In the genomic region with DNA sequence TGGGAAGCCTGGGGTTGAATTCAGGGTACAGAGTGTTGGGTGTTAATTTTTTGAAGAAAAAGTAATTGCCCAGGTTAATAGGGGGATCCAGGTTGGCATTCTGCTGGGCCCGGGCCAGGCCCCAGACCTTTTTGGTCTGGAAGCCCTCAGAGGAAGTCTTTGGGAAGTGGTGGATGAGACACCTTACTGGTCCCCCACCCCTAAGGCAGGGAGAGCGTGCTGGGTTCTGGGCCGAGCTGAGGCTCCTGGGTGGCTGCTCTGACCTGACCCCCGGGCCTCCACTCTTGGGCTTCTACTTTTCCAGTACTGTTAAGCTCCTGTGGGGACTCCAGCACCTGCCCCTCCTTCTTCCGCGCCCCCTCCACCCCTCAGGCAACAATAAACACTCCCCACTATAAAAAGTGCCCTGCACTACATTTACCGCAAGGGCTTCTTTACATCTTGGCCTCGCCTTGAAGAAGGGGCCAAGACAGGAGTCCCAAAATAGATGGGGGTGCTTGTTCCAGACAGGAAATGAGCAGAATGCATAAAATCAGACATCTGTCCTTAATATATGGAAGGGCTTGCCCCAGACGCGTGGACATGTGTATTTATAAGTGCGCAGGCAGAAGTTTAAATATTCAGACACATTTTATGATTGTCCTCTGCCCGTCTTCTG, we compare ENCODE assay signal across 23 cellular contexts. TPM values are rescaled to one million over a fixed set of nuclear protein-coding genes. Genes with fewer than 3 reads are reported as not detected.
DNase-seq lines count a peak whose midpoint lies in the region; ATAC-seq and TF ChIP-seq lines count a peak whose summit lies in the region.
"Had no signal": no experiment of that assay in that cellular context is flagged by ENCODE, and none has a peak within 500 bp of the region (broad histone marks: within the 10 kb centered on the region; RNA-seq: fewer than 3 reads in every experiment).

No MANE protein-coding gene starts in this region.

- peak overlapping the region in 1 of 5 experiments; percentile 41 for H3K27ac Mint-ChIP-seq in brain
- H3K27ac Mint-ChIP-seq: activated CD4-positive, alpha-beta T cell treated with anti-CD3 and anti-CD28 coated beads, Interleukin-2, amount 10 ng/mL, durations not matched to agents 24 days and 14 days; activated CD8-positive, alpha-beta memory T cell treated with anti-CD3 and anti-CD28 coated beads, Interleukin-2, amount 10 ng/mL, durations not matched to agents 7 days and 5 days; activated T-helper 2 cell treated with anti-CD3 and anti-CD28 coated beads, Interferon-gamma antibody, Interleukin-2, Interleukin-4, amounts not matched to agents 10 μg/mL and 5 μg/mL and 100 μg/mL, durations not matched to agents 14 hours and 24 hours and 36 hours had no signal

- H3K4me2 ChIP-seq in SK-N-SH (peak overlapping the region; percentile 81), mesenchymal stem cell (ENCODE audit: low read length, poor library complexity, severe bottlenecking) (peak overlapping the region; percentile 83)

- H3K27me3 ChIP-seq in SK-N-SH (ENCODE audit: insufficient read depth) (no peaks in the 10 kb centered on the region), mesenchymal stem cell (ENCODE audit: control insufficient read depth in 1 of 2, insufficient read depth in 1 of 2, low read length in 2 of 2) (peaks cover 0 to 78% of the 10 kb centered on the region in 2 experiments), transverse colon (peaks cover 75% of the 10 kb centered on the region), foreskin keratinocyte (peaks cover 54% of the 10 kb centered on the region)

- H3K4me3 ChIP-seq in SK-N-SH (ENCODE audit: low read depth in 2 of 2, low read length in 1 of 2) (peak overlapping the region; percentile 54 to 71; a peak in 3 of 4 replicates), mesenchymal stem cell (ENCODE audit: insufficient read depth in 1 of 2, low read depth in 1 of 2, low read length in 2 of 2) (peak overlapping the region in 1 of 2 experiments; percentile 74), transverse colon (peak overlapping the region in 3 of 4 donors; percentile 17 to 49 (median 32))

- H3K27ac ChIP-seq in SK-N-SH (ENCODE audit: low read depth in 2 of 2, low read length in 1 of 2), result peak overlapping the region in 1 of 2 experiments; percentile 89; a peak in 2 of 4 replicates
- H3K27ac ChIP-seq in mesenchymal stem cell (ENCODE audit: low read length, poor library complexity, severe bottlenecking), result no peak overlapping the region
- peak overlapping the region in 1 of 4 donors; percentile 55 for H3K27ac ChIP-seq in transverse colon
- no peak overlapping the region for H3K27ac ChIP-seq in foreskin keratinocyte
- H3K27ac ChIP-seq: C4-2B, esophagus muscularis mucosa, HL-60 had no signal

- POLR2A ChIA-PET in SK-N-SH (lab: Yijun Ruan, JAX), result interaction anchor here (2.3 kb wide), 1 partner anchor 20 kb away, joined by 9 read pairs; no protein-coding TSS in a partner anchor

- H2BK5ac ChIP-seq in mesenchymal stem cell (ENCODE audit: low read depth, low read length, poor library complexity, severe bottlenecking), result no peak overlapping the region

- H4K91ac ChIP-seq in mesenchymal stem cell (ENCODE audit: low read length), result no peak overlapping the region

- H2BK12ac ChIP-seq in mesenchymal stem cell (ENCODE audit: low read length in 2 of 2), result no peak overlapping the region

- DNase-seq in SK-N-SH, result peak; percentile 66
- DNase-seq in mesenchymal stem cell, result no peak
- DNase-seq in transverse colon, result no peak
- no peak for DNase-seq in foreskin keratinocyte
- DNase-seq in DMS53 treated with DMSO at 0.1 percent for 48 hours (lab: John Stamatoyannopoulos, UW; ENCODE audit: unreplicated experiment), result no peak
- no peak for DNase-seq in stimulated activated CD4-positive, alpha-beta T cell treated with anti-CD3 and anti-CD28 coated beads, Interleukin-4, amount 100 ng/mL, for 24 hours
- DNase-seq: activated CD4-positive, alpha-beta T cell treated with anti-CD3 and anti-CD28 coated beads, Interleukin-2, amount 10 ng/mL, durations not matched to agents 24 days and 14 days; activated CD8-positive, alpha-beta memory T cell treated with anti-CD3 and anti-CD28 coated beads, Interleukin-2, amount 10 ng/mL, durations not matched to agents 7 days and 5 days; caudate nucleus; NCI-H1417 treated with DMSO at 0.1 percent for 48 hours; NCI-H2171; occipital lobe; stimulated activated CD4-positive, alpha-beta T cell treated with anti-CD3 and anti-CD28 coated beads, Interleukin-12 subunit alpha, Interleukin-12 subunit beta, amount 100 ng/mL, for 4 hours had no signal

- intact Hi-C loops in transverse colon (cut with DNase I; ENCODE audit: low total_unique reads), result no loop called here

- peaks cover 0 to 14% (median 0%) of the 10 kb centered on the region in 5 experiments for H3K9me3 Mint-ChIP-seq in brain

- H3K4me1 Mint-ChIP-seq in brain, result peaks cover 25% of the 10 kb centered on the region

- H3K18ac ChIP-seq in mesenchymal stem cell (ENCODE audit: low read depth in 1 of 2, low read length in 2 of 2), result no peak overlapping the region

- no peak overlapping the region for H3K9ac ChIP-seq in SK-N-SH
- H3K9ac ChIP-seq in mesenchymal stem cell (ENCODE audit: low read length), result peak overlapping the region; percentile 75

- no peak for TF ChIP-seq CTCF in SK-N-SH (IDR thresholded peaks at IDR 0.05)
- no peak for TF ChIP-seq CTCF in brain (conservative IDR thresholded peaks at IDR 0.05)
- no peak for TF ChIP-seq CTCF in transverse colon (IDR thresholded peaks at IDR 0.05)
- TF ChIP-seq CTCF in foreskin keratinocyte (conservative IDR thresholded peaks at IDR 0.05), result no peak

- peak overlapping the region in 4 of 5 experiments; percentile 57 to 69 (median 58) for H3K4me3 Mint-ChIP-seq in brain
- H3K4me3 Mint-ChIP-seq: activated CD4-positive, alpha-beta T cell treated with anti-CD3 and anti-CD28 coated beads, Interleukin-2, amount 10 ng/mL, durations not matched to agents 24 days and 14 days; activated CD8-positive, alpha-beta memory T cell treated with anti-CD3 and anti-CD28 coated beads, Interleukin-2, amount 10 ng/mL, durations not matched to agents 7 days and 5 days had no signal

- no peak overlapping the region for H4K8ac ChIP-seq in mesenchymal stem cell (ENCODE audit: low read length)

- H3F3A ChIP-seq in SK-N-SH (replicated peaks; ENCODE audit: insufficient read depth), result no peaks in the 10 kb centered on the region

- TF ChIP-seq RAD21 in SK-N-SH (IDR thresholded peaks at IDR 0.05; ENCODE audit: low read length), result no peak

- no peak overlapping the region for H2BK15ac ChIP-seq in mesenchymal stem cell (ENCODE audit: low read depth, poor library complexity, severe bottlenecking)

- CTCF ChIA-PET in SK-N-SH (lab: Yijun Ruan, JAX), result interaction anchor here (1.4 to 6.2 kb wide), 3 partner anchors 13 to 298 kb away, joined by 5 to 53 read pairs (median 14); no protein-coding TSS in a partner anchor

- H4K20me1 ChIP-seq in SK-N-SH (ENCODE audit: insufficient read depth), result no peaks in the 10 kb centered on the region

- no peak overlapping the region for H3K23ac ChIP-seq in mesenchymal stem cell (ENCODE audit: low read length in 2 of 2)

- H3K4ac ChIP-seq in mesenchymal stem cell (ENCODE audit: low read depth in 1 of 2, low read length in 2 of 2), result no peak overlapping the region

- no peak for ATAC-seq in SK-N-SH treated with all-trans-retinoic acid at 6 μM for 48 hours
- ATAC-seq in foreskin keratinocyte, result no peak
- ATAC-seq: activated CD8-positive, alpha-beta memory T cell treated with anti-CD3 and anti-CD28 coated beads, Interleukin-2, amount 10 ng/mL, durations not matched to agents 7 days and 5 days had no signal

- 85% methylated on average over 10 of the region's 12 CpGs for WGBS in SK-N-SH (ENCODE audit: low lambda C conversion rate)
- WGBS in mesenchymal stem cell, result 17% methylated on average over 9 of the region's 12 CpGs
- 35 to 44% methylated on average over 3 to 12 of the region's 12 CpGs for WGBS in transverse colon (ENCODE audit: low coverage in 1 of 2), 2 donors

- H3K27me3 Mint-ChIP-seq in brain, result peaks cover 100% of the 10 kb centered on the region

- no peak overlapping the region for H2AK5ac ChIP-seq in mesenchymal stem cell (ENCODE audit: low read length, severe bottlenecking)

- H3K79me1 ChIP-seq in mesenchymal stem cell (replicated peaks; ENCODE audit: low read length, poor library complexity, severe bottlenecking), result peaks cover 5% of the 10 kb centered on the region

- no peak for TF ChIP-seq EP300 in SK-N-SH (IDR thresholded peaks at IDR 0.05; ENCODE audit: borderline replicate concordance in 1 of 2, low read depth in 1 of 2, low read length in 1 of 2)
- TF ChIP-seq EP300 in transverse colon (IDR thresholded peaks at IDR 0.05; ENCODE audit: low read depth), result no peak

- H3K36me3 ChIP-seq in SK-N-SH (replicated peaks in 1 of 2; ENCODE audit: control insufficient read depth in 1 of 2, insufficient read depth in 2 of 2, low read length in 1 of 2), result peaks cover 0 to 27% of the 10 kb centered on the region in 2 experiments
- H3K36me3 ChIP-seq in mesenchymal stem cell (ENCODE audit: control insufficient read depth in 1 of 2, insufficient read depth in 2 of 2, low read depth in 1 of 2, low read length in 2 of 2), result peaks cover 3 to 13% of the 10 kb centered on the region in 2 experiments
- H3K36me3 ChIP-seq in transverse colon, result peaks cover 0 to 8% (median 0%) of the 10 kb centered on the region in 4 donors
- H3K36me3 ChIP-seq: esophagus muscularis mucosa had no signal

- H2AFZ ChIP-seq in SK-N-SH (ENCODE audit: low read depth) (no peak overlapping the region), mesenchymal stem cell (ENCODE audit: low read depth, low read length) (no peak overlapping the region)

- no peak overlapping the region for H3K14ac ChIP-seq in mesenchymal stem cell (ENCODE audit: low read length in 2 of 2)

- H3K79me2 ChIP-seq in SK-N-SH (ENCODE audit: insufficient read depth), result no peaks in the 10 kb centered on the region

- H3K9me3 ChIP-seq in SK-N-SH (no peaks in the 10 kb centered on the region), mesenchymal stem cell (ENCODE audit: control insufficient read depth, low read length) (no peaks in the 10 kb centered on the region), transverse colon (no peaks in the 10 kb centered on the region)
- H3K9me3 ChIP-seq: esophagus muscularis mucosa had no signal

- H2BK120ac ChIP-seq in mesenchymal stem cell (ENCODE audit: low read depth, low read length), result no peak overlapping the region

- H3K4me1 ChIP-seq in SK-N-SH (ENCODE audit: control insufficient read depth in 1 of 2, insufficient read depth in 2 of 2, low read depth in 1 of 2, low read length in 1 of 2) (peaks cover 0 to 8% of the 10 kb centered on the region in 2 experiments; a peak in 2 of 4 replicates), mesenchymal stem cell (ENCODE audit: control insufficient read depth, insufficient read depth, low read depth, low read length) (peaks cover 27% of the 10 kb centered on the region), transverse colon (peaks cover 4 to 38% (median 21%) of the 10 kb centered on the region in 4 donors), foreskin keratinocyte (peaks cover 3% of the 10 kb centered on the region)

- peaks cover 18% of the 10 kb centered on the region for H3K36me3 Mint-ChIP-seq in brain

- TF ChIP-seq POLR2A in transverse colon (IDR thresholded peaks at IDR 0.05), result no peak

- H3K9me2 ChIP-seq in SK-N-SH, result no peaks in the 10 kb centered on the region

- in situ Hi-C loops in transverse colon (cut with MboI; ENCODE audit: low pct_ligation_motif_present in 1 of 4, low pct_unique_long_range_greater_than_20kb in 1 of 4, low sequenced_read_pairs in 3 of 4), result no loop called here

RNA-seq across cellular contexts. Expression of gene HOXD3, which starts 0.7 kb away (rescaled TPM):
- polyA plus RNA-seq in SK-N-SH (2012; rRNA removed) (0.80 and 0.81 TPM in 2 replicates), brain (ENCODE audit: insufficient read depth, low read depth, low replicate concordance) (1.2 TPM), foreskin keratinocyte (0.23 and 0.45 TPM in 2 replicates)
- polyA plus RNA-seq in SK-N-SH (2012; cell fraction: cytosol; rRNA removed), result 0.62 and 0.88 TPM in 2 replicates
- 1.4 and 3.9 TPM in 2 replicates for polyA plus RNA-seq in SK-N-SH (2012; cell fraction: nucleus; rRNA removed)
- polyA plus RNA-seq in mesenchymal stem cell (2013, experiment 1 of 2), result not detected
- polyA plus RNA-seq in mesenchymal stem cell (2013, experiment 2 of 2), result not detected
- total RNA-seq in transverse colon (10 to 100 TPM in 1 of 4 donors, 1 to 10 TPM in 2, not detected in 1; 2.0 to 15.7 (median 7.6) TPM), foreskin keratinocyte (0.32 and 1.2 TPM in 2 replicates)
- total RNA-seq: activated CD4-positive, alpha-beta T cell treated with anti-CD3 and anti-CD28 coated beads, Interleukin-2, amount 10 ng/mL, durations not matched to agents 24 days and 14 days; activated CD8-positive, alpha-beta memory T cell treated with anti-CD3 and anti-CD28 coated beads, Interleukin-2, amount 10 ng/mL, durations not matched to agents 7 days and 5 days; activated T-helper 2 cell treated with anti-CD3 and anti-CD28 coated beads, Interferon-gamma antibody, Interleukin-2, Interleukin-4, amounts not matched to agents 10 μg/mL and 5 μg/mL and 100 μg/mL, durations not matched to agents 14 hours and 24 hours and 36 hours; liver; MCF 10A; occipital lobe; T-helper 1 cell treated with Interleukin-12 subunit alpha and Interleukin-12 subunit beta and Interleukin-4 antibody, amounts not matched to agents 30 ng/mL and 1 ng/mL, for 36 hours had no signal
- polyA plus RNA-seq: liver had no signal

RNA-seq across cellular contexts. Expression of gene HOXD4, which starts 5.1 kb away (rescaled TPM):
- 1.0 and 1.6 TPM in 2 replicates for polyA plus RNA-seq in SK-N-SH (2012; rRNA removed)
- 0.24 and 0.43 TPM in 2 replicates for polyA plus RNA-seq in SK-N-SH (2012; cell fraction: cytosol; rRNA removed)
- polyA plus RNA-seq in SK-N-SH (2012; cell fraction: nucleus; rRNA removed), result 11.1 and 13.3 TPM in 2 replicates
- polyA plus RNA-seq in brain (ENCODE audit: insufficient read depth, low read depth, low replicate concordance), result not detected
- 0.07 TPM for polyA plus RNA-seq in mesenchymal stem cell (2013, experiment 1 of 2)
- not detected for polyA plus RNA-seq in mesenchymal stem cell (2013, experiment 2 of 2)
- 10 to 100 TPM in 3 of 4 donors, 1 to 10 TPM in 1; 2.2 to 25.5 (median 15.3) TPM for total RNA-seq in transverse colon
- total RNA-seq in foreskin keratinocyte, result 0.32 and 0.82 TPM in 2 replicates
- polyA plus RNA-seq in foreskin keratinocyte, result 0.39 and 0.83 TPM in 2 replicates
- total RNA-seq: activated CD4-positive, alpha-beta T cell treated with anti-CD3 and anti-CD28 coated beads, Interleukin-2, amount 10 ng/mL, durations not matched to agents 24 days and 14 days; activated CD8-positive, alpha-beta memory T cell treated with anti-CD3 and anti-CD28 coated beads, Interleukin-2, amount 10 ng/mL, durations not matched to agents 7 days and 5 days; activated T-helper 2 cell treated with anti-CD3 and anti-CD28 coated beads, Interferon-gamma antibody, Interleukin-2, Interleukin-4, amounts not matched to agents 10 μg/mL and 5 μg/mL and 100 μg/mL, durations not matched to agents 14 hours and 24 hours and 36 hours; liver; MCF 10A; occipital lobe; T-helper 1 cell treated with Interleukin-12 subunit alpha and Interleukin-12 subunit beta and Interleukin-4 antibody, amounts not matched to agents 30 ng/mL and 1 ng/mL, for 36 hours had no signal
- polyA plus RNA-seq: liver had no signal

RNA-seq across cellular contexts. Expression of gene HOXD8, which starts 26.9 kb away (rescaled TPM):
- polyA plus RNA-seq in SK-N-SH (2012; rRNA removed), result 6.4 and 8.2 TPM in 2 replicates
- polyA plus RNA-seq in SK-N-SH (2012; cell fraction: cytosol; rRNA removed), result 9.8 and 10.2 TPM in 2 replicates
- 3.2 and 5.0 TPM in 2 replicates for polyA plus RNA-seq in SK-N-SH (2012; cell fraction: nucleus; rRNA removed)
- 10.0 TPM for polyA plus RNA-seq in brain (ENCODE audit: insufficient read depth, low read depth, low replicate concordance)
- 0.11 TPM for polyA plus RNA-seq in mesenchymal stem cell (2013, experiment 1 of 2)
- polyA plus RNA-seq in mesenchymal stem cell (2013, experiment 2 of 2), result 0.19 TPM
- total RNA-seq in transverse colon, result 10 to 100 TPM in 2 of 4 donors, 1 to 10 TPM in 2; 7.8 to 23.5 (median 13.4) TPM
- 6.5 and 10.8 TPM in 2 replicates for total RNA-seq in foreskin keratinocyte
- 7.0 and 9.7 TPM in 2 replicates for polyA plus RNA-seq in foreskin keratinocyte
- total RNA-seq: activated CD4-positive, alpha-beta T cell treated with anti-CD3 and anti-CD28 coated beads, Interleukin-2, amount 10 ng/mL, durations not matched to agents 24 days and 14 days; activated CD8-positive, alpha-beta memory T cell treated with anti-CD3 and anti-CD28 coated beads, Interleukin-2, amount 10 ng/mL, durations not matched to agents 7 days and 5 days; activated T-helper 2 cell treated with anti-CD3 and anti-CD28 coated beads, Interferon-gamma antibody, Interleukin-2, Interleukin-4, amounts not matched to agents 10 μg/mL and 5 μg/mL and 100 μg/mL, durations not matched to agents 14 hours and 24 hours and 36 hours; MCF 10A; occipital lobe; T-helper 1 cell treated with Interleukin-12 subunit alpha and Interleukin-12 subunit beta and Interleukin-4 antibody, amounts not matched to agents 30 ng/mL and 1 ng/mL, for 36 hours had no signal

RNA-seq across cellular contexts. Expression of gene HOXD1, which starts 32.0 kb away (rescaled TPM):
- not detected in 2 replicates for polyA plus RNA-seq in SK-N-SH (2012; rRNA removed)
- polyA plus RNA-seq in SK-N-SH (2012; cell fraction: cytosol; rRNA removed), result 0.03 TPM in 1 of 2 replicates, not detected in the other
- 0.02 and 0.12 TPM in 2 replicates for polyA plus RNA-seq in SK-N-SH (2012; cell fraction: nucleus; rRNA removed)
- 2.1 TPM for polyA plus RNA-seq in brain (ENCODE audit: insufficient read depth, low read depth, low replicate concordance)
- polyA plus RNA-seq in mesenchymal stem cell (2013, experiment 1 of 2), result not detected
- not detected for polyA plus RNA-seq in mesenchymal stem cell (2013, experiment 2 of 2)
- 10 to 100 TPM in 1 of 4 donors, 1 to 10 TPM in 3; 4.1 to 12.9 (median 4.5) TPM for total RNA-seq in transverse colon
- not detected in 2 replicates for total RNA-seq in foreskin keratinocyte
- 0.04 TPM in 1 of 2 replicates, not detected in the other for polyA plus RNA-seq in foreskin keratinocyte
- total RNA-seq: A172; activated CD4-positive, alpha-beta T cell treated with anti-CD3 and anti-CD28 coated beads, Interleukin-2, amount 10 ng/mL, durations not matched to agents 24 days and 14 days; activated CD8-positive, alpha-beta memory T cell treated with anti-CD3 and anti-CD28 coated beads, Interleukin-2, amount 10 ng/mL, durations not matched to agents 7 days and 5 days; activated T-helper 2 cell treated with anti-CD3 and anti-CD28 coated beads, Interferon-gamma antibody, Interleukin-2, Interleukin-4, amounts not matched to agents 10 μg/mL and 5 μg/mL and 100 μg/mL, durations not matched to agents 14 hours and 24 hours and 36 hours; liver; MCF 10A; occipital lobe; T-helper 1 cell treated with Interleukin-12 subunit alpha and Interleukin-12 subunit beta and Interleukin-4 antibody, amounts not matched to agents 30 ng/mL and 1 ng/mL, for 36 hours had no signal
- polyA plus RNA-seq: liver had no signal

RNA-seq across cellular contexts. Expression of gene HOXD9, which starts 33.9 kb away (rescaled TPM):
- 3.6 and 4.8 TPM in 2 replicates for polyA plus RNA-seq in SK-N-SH (2012; rRNA removed)
- 4.2 and 5.0 TPM in 2 replicates for polyA plus RNA-seq in SK-N-SH (2012; cell fraction: cytosol; rRNA removed)
- polyA plus RNA-seq in SK-N-SH (2012; cell fraction: nucleus; rRNA removed), result 4.3 and 6.4 TPM in 2 replicates
- 8.9 TPM for polyA plus RNA-seq in brain (ENCODE audit: insufficient read depth, low read depth, low replicate concordance)
- polyA plus RNA-seq in mesenchymal stem cell (2013, experiment 1 of 2), result not detected
- polyA plus RNA-seq in mesenchymal stem cell (2013, experiment 2 of 2), result not detected
- total RNA-seq in transverse colon, result 10 to 100 TPM in 2 of 4 donors, 1 to 10 TPM in 2; 2.7 to 13.3 (median 7.5) TPM
- total RNA-seq in foreskin keratinocyte, result 0.14 and 0.37 TPM in 2 replicates
- polyA plus RNA-seq in foreskin keratinocyte, result 0.21 and 0.47 TPM in 2 replicates
- total RNA-seq: activated CD4-positive, alpha-beta T cell treated with anti-CD3 and anti-CD28 coated beads, Interleukin-2, amount 10 ng/mL, durations not matched to agents 24 days and 14 days; activated CD8-positive, alpha-beta memory T cell treated with anti-CD3 and anti-CD28 coated beads, Interleukin-2, amount 10 ng/mL, durations not matched to agents 7 days and 5 days; activated T-helper 2 cell treated with anti-CD3 and anti-CD28 coated beads, Interferon-gamma antibody, Interleukin-2, Interleukin-4, amounts not matched to agents 10 μg/mL and 5 μg/mL and 100 μg/mL, durations not matched to agents 14 hours and 24 hours and 36 hours; liver; MCF 10A; occipital lobe; T-helper 1 cell treated with Interleukin-12 subunit alpha and Interleukin-12 subunit beta and Interleukin-4 antibody, amounts not matched to agents 30 ng/mL and 1 ng/mL, for 36 hours had no signal
